In the genomic region with DNA sequence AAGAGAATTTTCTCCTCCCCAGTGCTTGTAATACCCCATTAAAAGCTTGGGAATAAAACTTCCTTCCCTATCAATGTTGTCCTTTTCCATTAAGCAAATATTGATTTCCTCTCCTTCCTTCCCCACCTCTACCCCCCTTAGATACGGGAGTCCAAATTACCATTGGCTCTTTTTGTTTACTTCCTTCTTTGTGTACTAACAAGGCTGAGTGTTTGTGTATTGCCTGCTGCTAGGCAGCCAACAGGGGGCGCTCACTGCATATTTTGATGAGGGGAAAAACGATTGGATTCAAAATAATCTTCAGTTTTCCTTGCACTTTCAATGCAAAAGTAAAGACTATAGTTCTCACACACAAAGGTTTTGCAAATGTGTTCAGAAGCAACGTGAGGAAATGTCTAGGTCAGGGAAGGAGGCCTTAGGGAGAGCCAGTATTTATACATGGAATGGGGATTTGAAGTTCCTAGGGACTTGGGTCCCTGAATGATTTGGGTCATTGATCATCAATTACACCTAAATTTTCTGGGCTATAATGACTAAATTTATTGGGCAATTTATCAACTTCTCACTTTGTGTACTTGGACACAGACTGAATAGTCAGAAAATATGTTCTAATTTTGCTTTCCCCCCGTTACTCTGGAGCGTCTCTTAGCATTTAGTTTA, we compare ENCODE assay signal across 9 cellular contexts. TPM values are rescaled to one million over a fixed set of nuclear protein-coding genes. Genes with fewer than 3 reads are reported as not detected.
A peak's percentile ranks its signal among the peaks of the same experiment; 100 is the strongest.
DNase-seq lines count a peak whose midpoint lies in the region; TF ChIP-seq lines count a peak whose summit lies in the region.
"Had no signal": no experiment of that assay in that cellular context is flagged by ENCODE, and none has a peak within 500 bp of the region (broad histone marks: within the 10 kb centered on the region; RNA-seq: fewer than 3 reads in every experiment).

No MANE protein-coding gene starts in this region.

- no peaks in the 10 kb centered on the region for H3K9me3 Mint-ChIP-seq in HFFc6
- no peaks in the 10 kb centered on the region for H3K9me3 Mint-ChIP-seq in T-helper 2 cell treated with Interferon-gamma antibody and Interleukin-4, amounts not matched to agents 5 μg/mL and 100 μg/mL, for 36 hours
- H3K9me3 Mint-ChIP-seq: CD4-positive, CD25-positive, alpha-beta regulatory T cell had no signal

- no peak overlapping the region; the same call in 1 of the 2 replicates for H3K4me3 Mint-ChIP-seq in HFFc6
- H3K4me3 Mint-ChIP-seq in T-helper 2 cell treated with Interferon-gamma antibody and Interleukin-4, amounts not matched to agents 5 μg/mL and 100 μg/mL, for 36 hours = no peak overlapping the region
- H3K4me3 Mint-ChIP-seq: CD4-positive, CD25-positive, alpha-beta regulatory T cell had no signal

- no peaks in the 10 kb centered on the region for H3K27me3 ChIP-seq in liver (ENCODE audit: control insufficient read depth in 4 of 4, insufficient read depth in 4 of 4, low read length in 3 of 4)

- H3K9ac ChIP-seq in liver (ENCODE audit: low read depth in 1 of 2, low read length in 2 of 2) = peak overlapping the region in 1 of 2 donors; percentile 49

- H3K4me1 ChIP-seq in liver (ENCODE audit: control insufficient read depth in 4 of 4, insufficient read depth in 4 of 4, low read length in 3 of 4) = peaks cover 0 to 6% (median 0%) of the 10 kb centered on the region in 4 donors

- H3K27ac Mint-ChIP-seq in HFFc6 = no peak overlapping the region
- no peak overlapping the region for H3K27ac Mint-ChIP-seq in T-helper 2 cell treated with Interferon-gamma antibody and Interleukin-4, amounts not matched to agents 5 μg/mL and 100 μg/mL, for 36 hours
- H3K27ac Mint-ChIP-seq: CD4-positive, CD25-positive, alpha-beta regulatory T cell had no signal

- TF ChIP-seq RAD21 in liver (IDR thresholded peaks at IDR 0.05) = peak; percentile 87 to 94

- peaks cover 10% of the 10 kb centered on the region for H3K27me3 Mint-ChIP-seq in HFFc6 (ENCODE audit: insufficient read depth)
- peaks cover 2% of the 10 kb centered on the region for H3K27me3 Mint-ChIP-seq in T-helper 2 cell treated with Interferon-gamma antibody and Interleukin-4, amounts not matched to agents 5 μg/mL and 100 μg/mL, for 36 hours (ENCODE audit: low read depth)
- H3K27me3 Mint-ChIP-seq: CD4-positive, CD25-positive, alpha-beta regulatory T cell had no signal

- no peaks in the 10 kb centered on the region for H3K9me3 ChIP-seq in liver (ENCODE audit: control insufficient read depth in 4 of 4, low read length in 3 of 4)

- DNase-seq in NCI-H524 (lab: John Stamatoyannopoulos, UW) (peak; percentile 15 to 57), NCI-H524 treated with DMSO at 0.1 percent for 48 hours (lab: John Stamatoyannopoulos, UW) (no peak), HFFc6 (peak; percentile 48), NCI-H1417 (lab: John Stamatoyannopoulos, UW) (peak; percentile 70 to 89 (median 71)), caudate nucleus (lab: John Stamatoyannopoulos, UW) (peak in 37 of 61 donors; percentile 1 to 33 (median 8))
- DNase-seq in T-helper 2 cell treated with Interferon-gamma antibody and Interleukin-4, amounts not matched to agents 5 μg/mL and 100 μg/mL, for 36 hours (ENCODE audit: low spot score) = peak; percentile 17
- DNase-seq in stimulated activated CD8-positive, alpha-beta memory T cell treated with anti-CD3 and anti-CD28 coated beads, Interleukin-2, amount 100 ng/mL, for 48 hours (ENCODE audit: low read depth in 2 of 2) = peak; percentile 40 to 42

- H3K4me1 Mint-ChIP-seq in HFFc6 (ENCODE audit: low read depth) = peaks cover 16% of the 10 kb centered on the region
- H3K4me1 Mint-ChIP-seq in T-helper 2 cell treated with Interferon-gamma antibody and Interleukin-4, amounts not matched to agents 5 μg/mL and 100 μg/mL, for 36 hours (ENCODE audit: low read depth) = peaks cover 7% of the 10 kb centered on the region

- H3K36me3 ChIP-seq in liver (ENCODE audit: control insufficient read depth in 4 of 4, insufficient read depth in 3 of 4, low read depth in 1 of 4, low read length in 3 of 4) = no peaks in the 10 kb centered on the region

- WGBS in liver = 33% methylated on average over 6 of the region's 6 CpGs

- no peaks in the 10 kb centered on the region for H3K36me3 Mint-ChIP-seq in HFFc6 (ENCODE audit: low read depth)
- no peaks in the 10 kb centered on the region for H3K36me3 Mint-ChIP-seq in T-helper 2 cell treated with Interferon-gamma antibody and Interleukin-4, amounts not matched to agents 5 μg/mL and 100 μg/mL, for 36 hours (ENCODE audit: low read depth)
- H3K36me3 Mint-ChIP-seq: CD4-positive, CD25-positive, alpha-beta regulatory T cell had no signal

- no peak overlapping the region for H3K27ac ChIP-seq in caudate nucleus (ENCODE audit: low read depth, low read length)
- no peak overlapping the region for H3K27ac ChIP-seq in liver (ENCODE audit: low read depth in 1 of 2, low read length in 2 of 2)

- TF ChIP-seq CTCF in HFFc6 (IDR thresholded peaks at IDR 0.05) (peak; percentile 96), liver (IDR thresholded peaks at IDR 0.05; ENCODE audit: low read depth, low read length, missing input control) (peak; percentile 85)

- H3K4me3 ChIP-seq in liver (ENCODE audit: low read depth in 1 of 3, low read length in 3 of 3) = peak overlapping the region in 1 of 3 donors; percentile 11

TF ChIP-seq in liver, 16 proteins besides CTCF, POLR2A, EP300 and RAD21:
- peak; percentile 23 for TF ChIP-seq YY1 (IDR thresholded peaks at IDR 0.05)
- TF ChIP-seq FOXA1 (IDR thresholded peaks at IDR 0.05) = no peak

RNA-seq across cellular contexts. Expression of gene VPS41, which starts 23.6 kb away (rescaled TPM):
- total RNA-seq in HFFc6 (2021; fragmentation: NEBNext Ultra II Directional; extraction: Animal tissue kit (Norgen Biotek cat#: 25700)) = 10 to 100 TPM; 58.6 to 75.5 (median 64.4) TPM
- total RNA-seq in liver = 10 to 100 TPM; 20.0 to 24.1 TPM
- 10 to 100 TPM in 1 of 2 donors, 1 to 10 TPM in 1; 9.2 to 12.2 TPM for polyA plus RNA-seq in liver

RNA-seq across cellular contexts. Expression of gene POU6F2, which starts 45.1 kb away (rescaled TPM):
- not detected for total RNA-seq in HFFc6 (2021; fragmentation: NEBNext Ultra II Directional; extraction: Animal tissue kit (Norgen Biotek cat#: 25700))
- under 1 TPM; under 0.01 to 0.08 TPM for total RNA-seq in liver
- under 1 TPM in 1 of 2 donors, not detected in 1; 0.24 TPM for polyA plus RNA-seq in liver
- total RNA-seq: CD4-positive, CD25-positive, alpha-beta regulatory T cell had no signal
- polyA plus RNA-seq: CD4-positive, CD25-positive, alpha-beta regulatory T cell had no signal
